ENCODE assay signal across 8 cellular contexts in the genomic region with DNA sequence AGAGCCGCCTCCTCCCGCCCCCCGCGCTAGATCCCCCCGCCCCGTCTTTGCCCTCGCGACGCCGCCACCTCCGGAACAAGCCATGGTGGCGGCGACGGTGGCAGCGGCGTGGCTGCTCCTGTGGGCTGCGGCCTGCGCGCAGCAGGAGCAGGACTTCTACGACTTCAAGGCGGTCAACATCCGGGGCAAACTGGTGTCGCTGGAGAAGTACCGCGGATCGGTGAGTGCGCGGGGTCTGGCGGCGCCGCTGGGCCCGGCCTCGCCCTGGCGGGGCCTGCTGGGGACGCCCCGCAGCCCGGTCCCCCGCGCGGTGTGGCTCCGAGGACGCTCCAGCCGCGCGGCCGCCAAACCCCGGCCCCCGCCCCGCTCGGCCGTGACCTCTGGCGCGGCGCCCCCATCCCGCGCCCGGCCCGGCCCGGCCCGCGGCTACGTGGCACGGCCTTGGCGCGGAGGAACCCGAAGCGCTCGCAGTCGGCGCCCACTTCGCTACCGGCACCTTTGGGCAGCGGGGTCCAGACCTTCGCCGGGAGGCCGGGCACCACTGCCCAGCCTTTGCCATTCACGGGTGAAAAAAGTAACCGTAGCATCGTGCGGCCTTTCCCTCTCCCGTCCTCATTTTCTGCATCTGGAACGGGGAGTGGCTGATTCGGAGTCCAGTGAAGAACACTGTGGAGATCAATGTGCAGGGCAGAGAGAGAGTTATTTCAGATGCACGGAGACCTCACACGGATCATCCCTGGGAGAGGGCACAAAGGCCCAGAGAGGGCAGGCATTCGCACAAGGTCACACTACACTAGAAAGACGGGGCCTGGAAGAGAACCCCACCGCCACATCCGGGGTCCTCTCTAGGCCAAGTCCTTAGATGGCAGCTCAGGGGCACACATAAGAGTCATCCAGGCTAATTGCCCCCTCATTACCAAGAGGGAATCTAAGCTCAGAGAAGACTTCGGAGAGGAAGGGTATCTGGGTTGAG. TPM values are rescaled to one million over a fixed set of nuclear protein-coding genes. Genes with fewer than 3 reads are reported as not detected.
DNase-seq lines count a peak whose midpoint lies in the region; ATAC-seq, FAIRE-seq and TF ChIP-seq lines count a peak whose summit lies in the region.

A gene (plus strand): TSS at position 44 of the 973 bp plus-strand sequence. CDS start 39 bp downstream, at position 83.

- H3K27me3 ChIP-seq in pancreas: no peaks in the 10 kb centered on the region

- 6% methylated on average over 67 to 90 of the region's 90 CpGs for WGBS in pancreas, 2 donors

- TF ChIP-seq CTCF in pancreas (IDR thresholded peaks at IDR 0.05): no peak

- intact Hi-C loops in Right ventricle myocardium superior (cut with DNase I): no loop called here
- intact Hi-C loops in pancreas (cut with DNase I): no loop called here

- no peak for FAIRE-seq in pancreas (lab: Jason Lieb, UNC)

- no peaks in the 10 kb centered on the region for H3K9me3 ChIP-seq in pancreas

- peak; percentile 58 for TF ChIP-seq POLR2A in GM19193 (IDR thresholded peaks at IDR 0.05; ENCODE audit: extremely low read depth, insufficient read depth, insufficient read length)

- H3K27ac ChIP-seq in pancreas (peak within 1 kb of the TSS; percentile 25 to 64 (median 46)), temporal lobe (ENCODE audit: low read depth, low read length) (peak within 1 kb of the TSS; percentile 36)

- peak; percentile 54 for DNase-seq in RPMI7951 (ENCODE audit: low read depth)
- peak; percentile 62 for DNase-seq in activated naive CD4-positive, alpha-beta T cell treated with anti-CD3 and anti-CD28 coated beads, Interleukin-2, amount 50 U/mL, for 16 hours
- DNase-seq in Right ventricle myocardium superior: peak; percentile 63
- peak; percentile 35 to 81 (median 50) for DNase-seq in pancreas
- no peak for DNase-seq in NCI-H1436 treated with DMSO at 0.1 percent for 48 hours (lab: John Stamatoyannopoulos, UW)

- H3K4me3 ChIP-seq in pancreas: peak within 1 kb of the TSS; percentile 35 to 66 (median 47)

- ATAC-seq in Right ventricle myocardium superior (ENCODE audit: poor library complexity) (peak; percentile 79), pancreas (peak; percentile 70 to 80 (median 76)), HG02970 (IDR thresholded peaks at IDR 0.05; ENCODE audit: low FRiP score, unreplicated experiment) (no peak)

- H3K36me3 ChIP-seq in pancreas: peaks cover 0 to 9% (median 0%) of the 10 kb centered on the region in 3 donors

- peaks cover 5 to 15% (median 12%) of the 10 kb centered on the region in 3 donors for H3K4me1 ChIP-seq in pancreas

RNA-seq across cellular contexts. Expression of the gene that starts here (rescaled TPM):
- total RNA-seq in RPMI7951 (2014; rRNA removed; shearing (Covaris generic)): 32.6 and 38.9 TPM in 2 replicates
- 3.9 TPM for total RNA-seq in Right ventricle myocardium superior
- total RNA-seq in pancreas: 10 to 100 TPM in 1 of 6 donors, 1 to 10 TPM in 5; 3.4 to 14.6 (median 7.7) TPM
- polyA plus RNA-seq in pancreas: 10 to 100 TPM in 1 of 2 donors, 1 to 10 TPM in 1; 8.8 to 11.2 TPM
- total RNA-seq in temporal lobe: 9.3 TPM
